In genomic region chr12:2813573-2814185, GRCh38 we compare ENCODE assay signal across 1 cellular context.
TF ChIP-seq lines count a peak whose summit lies in the region.

No MANE protein-coding gene starts in this region.

TF ChIP-seq in HCT116, 20 proteins besides CTCF, POLR2A, EP300 and RAD21 (continued from another document):
- TF ChIP-seq, protein P1, sequence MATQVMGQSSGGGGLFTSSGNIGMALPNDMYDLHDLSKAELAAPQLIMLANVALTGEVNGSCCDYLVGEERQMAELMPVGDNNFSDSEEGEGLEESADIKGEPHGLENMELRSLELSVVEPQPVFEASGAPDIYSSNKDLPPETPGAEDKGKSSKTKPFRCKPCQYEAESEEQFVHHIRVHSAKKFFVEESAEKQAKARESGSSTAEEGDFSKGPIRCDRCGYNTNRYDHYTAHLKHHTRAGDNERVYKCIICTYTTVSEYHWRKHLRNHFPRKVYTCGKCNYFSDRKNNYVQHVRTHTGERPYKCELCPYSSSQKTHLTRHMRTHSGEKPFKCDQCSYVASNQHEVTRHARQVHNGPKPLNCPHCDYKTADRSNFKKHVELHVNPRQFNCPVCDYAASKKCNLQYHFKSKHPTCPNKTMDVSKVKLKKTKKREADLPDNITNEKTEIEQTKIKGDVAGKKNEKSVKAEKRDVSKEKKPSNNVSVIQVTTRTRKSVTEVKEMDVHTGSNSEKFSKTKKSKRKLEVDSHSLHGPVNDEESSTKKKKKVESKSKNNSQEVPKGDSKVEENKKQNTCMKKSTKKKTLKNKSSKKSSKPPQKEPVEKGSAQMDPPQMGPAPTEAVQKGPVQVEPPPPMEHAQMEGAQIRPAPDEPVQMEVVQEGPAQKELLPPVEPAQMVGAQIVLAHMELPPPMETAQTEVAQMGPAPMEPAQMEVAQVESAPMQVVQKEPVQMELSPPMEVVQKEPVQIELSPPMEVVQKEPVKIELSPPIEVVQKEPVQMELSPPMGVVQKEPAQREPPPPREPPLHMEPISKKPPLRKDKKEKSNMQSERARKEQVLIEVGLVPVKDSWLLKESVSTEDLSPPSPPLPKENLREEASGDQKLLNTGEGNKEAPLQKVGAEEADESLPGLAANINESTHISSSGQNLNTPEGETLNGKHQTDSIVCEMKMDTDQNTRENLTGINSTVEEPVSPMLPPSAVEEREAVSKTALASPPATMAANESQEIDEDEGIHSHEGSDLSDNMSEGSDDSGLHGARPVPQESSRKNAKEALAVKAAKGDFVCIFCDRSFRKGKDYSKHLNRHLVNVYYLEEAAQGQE (IDR thresholded peaks at IDR 0.05; ENCODE audit: low read depth), result no peak
- TF ChIP-seq POLR2AphosphoS5 (IDR thresholded peaks at IDR 0.05; ENCODE audit: low read depth, low read length) (no peak), CEBPB (IDR thresholded peaks at IDR 0.05; ENCODE audit: low read depth) (no peak), EZH2 (IDR thresholded peaks at IDR 0.05) (no peak), EZH2phosphoT487 (IDR thresholded peaks at IDR 0.05; ENCODE audit: borderline replicate concordance) (no peak), SP1 (IDR thresholded peaks at IDR 0.05; ENCODE audit: low read depth) (no peak), CBX3 (IDR thresholded peaks at IDR 0.05; ENCODE audit: low read depth) (no peak), FOSL1 (IDR thresholded peaks at IDR 0.05; ENCODE audit: low read depth) (no peak)
- TF ChIP-seq, protein P2, sequence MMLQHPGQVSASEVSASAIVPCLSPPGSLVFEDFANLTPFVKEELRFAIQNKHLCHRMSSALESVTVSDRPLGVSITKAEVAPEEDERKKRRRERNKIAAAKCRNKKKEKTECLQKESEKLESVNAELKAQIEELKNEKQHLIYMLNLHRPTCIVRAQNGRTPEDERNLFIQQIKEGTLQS (IDR thresholded peaks at IDR 0.05), result no peak
